Comparison of ENCODE assay signal across 1 cellular context in the genomic region with DNA sequence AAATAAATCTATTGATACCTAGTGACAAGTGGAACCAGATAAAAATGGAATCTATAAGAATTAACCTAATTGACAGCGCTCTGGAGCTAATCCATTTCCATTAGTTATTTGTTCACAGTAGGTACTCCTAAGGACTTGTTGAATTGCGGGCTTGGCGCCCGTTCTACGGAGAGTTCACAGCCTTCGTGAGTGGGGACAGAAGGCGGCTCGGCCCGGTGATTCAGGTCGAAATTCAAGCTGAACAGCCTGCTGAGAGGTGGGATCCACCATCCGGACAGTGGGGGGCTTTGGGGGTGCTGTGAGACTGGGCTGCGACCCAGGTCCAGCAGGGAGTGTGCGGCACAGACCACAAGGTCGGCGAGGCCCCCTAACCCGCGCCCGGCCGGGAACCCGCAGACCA.
TF ChIP-seq lines count a peak whose summit lies in the region.

No MANE protein-coding gene starts in this region.

TF ChIP-seq in SK-N-SH, 30 proteins besides CTCF, POLR2A, EP300 and RAD21 (continued from another document):
- TF ChIP-seq, protein P1, sequence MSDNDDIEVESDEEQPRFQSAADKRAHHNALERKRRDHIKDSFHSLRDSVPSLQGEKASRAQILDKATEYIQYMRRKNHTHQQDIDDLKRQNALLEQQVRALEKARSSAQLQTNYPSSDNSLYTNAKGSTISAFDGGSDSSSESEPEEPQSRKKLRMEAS (IDR thresholded peaks at IDR 0.05; ENCODE audit: low read depth): no peak
- TF ChIP-seq NFIC (IDR thresholded peaks at IDR 0.05; ENCODE audit: borderline replicate concordance): no peak
